In the genomic region with DNA sequence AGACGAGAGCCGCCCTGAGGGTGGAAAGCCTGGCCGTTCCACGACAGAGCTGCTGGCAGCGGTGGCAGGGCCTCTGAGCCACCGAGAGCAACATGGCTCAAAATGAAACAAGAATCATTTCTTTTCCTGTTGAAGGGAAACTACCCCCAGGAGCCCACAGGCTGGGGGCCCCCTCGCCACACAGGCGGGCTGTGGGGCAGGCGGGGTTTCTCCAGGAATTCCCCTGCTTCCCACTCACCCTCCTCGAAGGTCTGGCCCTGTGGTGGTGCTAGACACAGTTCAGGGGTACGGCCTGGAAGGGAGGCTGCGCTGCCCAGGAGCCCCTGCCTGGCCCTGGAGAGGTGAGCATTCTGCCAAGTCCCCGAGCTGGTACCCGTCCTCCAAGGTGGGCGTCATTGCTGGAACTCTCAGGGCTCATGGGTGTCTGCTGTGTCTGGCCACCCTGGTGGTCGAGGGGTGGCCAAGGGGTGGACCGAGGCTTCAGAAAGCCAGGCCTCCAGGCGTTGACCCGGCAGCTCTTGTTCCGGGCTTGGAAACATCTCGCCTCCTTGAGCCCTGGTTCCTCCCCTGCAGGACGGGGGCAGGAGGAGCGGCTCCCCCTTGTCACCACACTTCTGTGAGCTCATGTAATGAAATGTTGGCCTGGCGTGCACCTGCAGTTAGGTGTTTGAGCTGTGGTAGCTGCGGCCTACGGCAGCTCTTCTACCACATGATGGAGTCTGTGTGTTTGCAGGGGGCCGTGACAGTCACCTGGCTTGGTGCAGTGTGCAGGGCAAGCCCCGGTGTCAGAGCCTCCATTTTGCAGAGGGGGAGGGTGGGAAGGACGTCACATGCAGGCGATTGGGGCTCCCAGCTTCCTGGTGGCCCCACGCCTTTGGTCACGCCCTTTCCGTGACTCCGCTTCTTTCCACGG, we compare ENCODE assay signal across 1 cellular context.
TF ChIP-seq lines count a peak whose summit lies in the region.

No MANE protein-coding gene starts in this region.

TF ChIP-seq in GM12878, 131 proteins besides CTCF, POLR2A, EP300 and RAD21 (continued from another document and continues in another):
- TF ChIP-seq, protein P1, sequence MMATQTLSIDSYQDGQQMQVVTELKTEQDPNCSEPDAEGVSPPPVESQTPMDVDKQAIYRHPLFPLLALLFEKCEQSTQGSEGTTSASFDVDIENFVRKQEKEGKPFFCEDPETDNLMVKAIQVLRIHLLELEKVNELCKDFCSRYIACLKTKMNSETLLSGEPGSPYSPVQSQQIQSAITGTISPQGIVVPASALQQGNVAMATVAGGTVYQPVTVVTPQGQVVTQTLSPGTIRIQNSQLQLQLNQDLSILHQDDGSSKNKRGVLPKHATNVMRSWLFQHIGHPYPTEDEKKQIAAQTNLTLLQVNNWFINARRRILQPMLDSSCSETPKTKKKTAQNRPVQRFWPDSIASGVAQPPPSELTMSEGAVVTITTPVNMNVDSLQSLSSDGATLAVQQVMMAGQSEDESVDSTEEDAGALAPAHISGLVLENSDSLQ (IDR thresholded peaks at IDR 0.05) = peak; percentile 53
- TF ChIP-seq JUNB (IDR thresholded peaks at IDR 0.05) = peak; percentile 85
- TF ChIP-seq, protein P2, sequence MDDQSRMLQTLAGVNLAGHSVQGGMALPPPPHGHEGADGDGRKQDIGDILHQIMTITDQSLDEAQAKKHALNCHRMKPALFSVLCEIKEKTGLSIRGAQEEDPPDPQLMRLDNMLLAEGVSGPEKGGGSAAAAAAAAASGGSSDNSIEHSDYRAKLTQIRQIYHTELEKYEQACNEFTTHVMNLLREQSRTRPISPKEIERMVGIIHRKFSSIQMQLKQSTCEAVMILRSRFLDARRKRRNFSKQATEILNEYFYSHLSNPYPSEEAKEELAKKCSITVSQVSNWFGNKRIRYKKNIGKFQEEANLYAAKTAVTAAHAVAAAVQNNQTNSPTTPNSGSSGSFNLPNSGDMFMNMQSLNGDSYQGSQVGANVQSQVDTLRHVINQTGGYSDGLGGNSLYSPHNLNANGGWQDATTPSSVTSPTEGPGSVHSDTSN (IDR thresholded peaks at IDR 0.05; ENCODE audit: insufficient replicate concordance, low read depth, low read length) = no peak
- TF ChIP-seq BRCA1 (IDR thresholded peaks at IDR 0.05; ENCODE audit: low read depth, low read length) = no peak
- TF ChIP-seq, protein P3, sequence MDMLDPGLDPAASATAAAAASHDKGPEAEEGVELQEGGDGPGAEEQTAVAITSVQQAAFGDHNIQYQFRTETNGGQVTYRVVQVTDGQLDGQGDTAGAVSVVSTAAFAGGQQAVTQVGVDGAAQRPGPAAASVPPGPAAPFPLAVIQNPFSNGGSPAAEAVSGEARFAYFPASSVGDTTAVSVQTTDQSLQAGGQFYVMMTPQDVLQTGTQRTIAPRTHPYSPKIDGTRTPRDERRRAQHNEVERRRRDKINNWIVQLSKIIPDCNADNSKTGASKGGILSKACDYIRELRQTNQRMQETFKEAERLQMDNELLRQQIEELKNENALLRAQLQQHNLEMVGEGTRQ (IDR thresholded peaks at IDR 0.05; ENCODE audit: borderline replicate concordance, low read depth, low read length) = peak; percentile 43; the same call in 1 of the 2 replicates
- no peak for TF ChIP-seq EZH2 (IDR thresholded peaks at IDR 0.05; ENCODE audit: borderline replicate concordance, control insufficient read depth, low read depth, low read length)
- TF ChIP-seq GATAD2B (conservative IDR thresholded peaks at IDR 0.05; ENCODE audit: low read depth) = peak; percentile 83
- TF ChIP-seq SMC3 (IDR thresholded peaks at IDR 0.05; ENCODE audit: borderline replicate concordance, low read length) = peak; percentile 12; the same call in 1 of the 2 replicates
- no peak for TF ChIP-seq ZNF622 (IDR thresholded peaks at IDR 0.05)
- TF ChIP-seq NFIC (IDR thresholded peaks at IDR 0.05; ENCODE audit: low read depth, low read length) = no peak
- TF ChIP-seq BHLHE40 (IDR thresholded peaks at IDR 0.05; ENCODE audit: borderline replicate concordance in 1 of 2, low read depth in 2 of 2, low read length in 1 of 2) = peak; percentile 91 to 94
- TF ChIP-seq TCF7 (IDR thresholded peaks at IDR 0.05; ENCODE audit: borderline replicate concordance) = no peak
- peak; percentile 99 for TF ChIP-seq RELA (IDR thresholded peaks at IDR 0.05; ENCODE audit: borderline replicate concordance, partially characterized antibody)
- TF ChIP-seq ZNF207 (IDR thresholded peaks at IDR 0.05; ENCODE audit: borderline replicate concordance) = no peak; the same call in 1 of the 2 replicates
- TF ChIP-seq ZNF24 (IDR thresholded peaks at IDR 0.05) = peak; percentile 95
- no peak for TF ChIP-seq ESRRA (IDR thresholded peaks at IDR 0.05; ENCODE audit: low read length)
- peak; percentile 89 for TF ChIP-seq CHD2 (IDR thresholded peaks at IDR 0.05; ENCODE audit: borderline replicate concordance, low read depth, low read length)
- TF ChIP-seq, protein P4, sequence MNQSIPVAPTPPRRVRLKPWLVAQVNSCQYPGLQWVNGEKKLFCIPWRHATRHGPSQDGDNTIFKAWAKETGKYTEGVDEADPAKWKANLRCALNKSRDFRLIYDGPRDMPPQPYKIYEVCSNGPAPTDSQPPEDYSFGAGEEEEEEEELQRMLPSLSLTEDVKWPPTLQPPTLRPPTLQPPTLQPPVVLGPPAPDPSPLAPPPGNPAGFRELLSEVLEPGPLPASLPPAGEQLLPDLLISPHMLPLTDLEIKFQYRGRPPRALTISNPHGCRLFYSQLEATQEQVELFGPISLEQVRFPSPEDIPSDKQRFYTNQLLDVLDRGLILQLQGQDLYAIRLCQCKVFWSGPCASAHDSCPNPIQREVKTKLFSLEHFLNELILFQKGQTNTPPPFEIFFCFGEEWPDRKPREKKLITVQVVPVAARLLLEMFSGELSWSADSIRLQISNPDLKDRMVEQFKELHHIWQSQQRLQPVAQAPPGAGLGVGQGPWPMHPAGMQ (IDR thresholded peaks at IDR 0.05; ENCODE audit: borderline replicate concordance) = no peak
- no peak for TF ChIP-seq FOS (IDR thresholded peaks at IDR 0.05; ENCODE audit: borderline replicate concordance, extremely low read depth, insufficient read length)
- TF ChIP-seq ASH2L (IDR thresholded peaks at IDR 0.05; ENCODE audit: borderline replicate concordance, low read depth) = no peak
- TF ChIP-seq NFXL1 (IDR thresholded peaks at IDR 0.05; ENCODE audit: borderline replicate concordance) = no peak
- TF ChIP-seq, protein P5, sequence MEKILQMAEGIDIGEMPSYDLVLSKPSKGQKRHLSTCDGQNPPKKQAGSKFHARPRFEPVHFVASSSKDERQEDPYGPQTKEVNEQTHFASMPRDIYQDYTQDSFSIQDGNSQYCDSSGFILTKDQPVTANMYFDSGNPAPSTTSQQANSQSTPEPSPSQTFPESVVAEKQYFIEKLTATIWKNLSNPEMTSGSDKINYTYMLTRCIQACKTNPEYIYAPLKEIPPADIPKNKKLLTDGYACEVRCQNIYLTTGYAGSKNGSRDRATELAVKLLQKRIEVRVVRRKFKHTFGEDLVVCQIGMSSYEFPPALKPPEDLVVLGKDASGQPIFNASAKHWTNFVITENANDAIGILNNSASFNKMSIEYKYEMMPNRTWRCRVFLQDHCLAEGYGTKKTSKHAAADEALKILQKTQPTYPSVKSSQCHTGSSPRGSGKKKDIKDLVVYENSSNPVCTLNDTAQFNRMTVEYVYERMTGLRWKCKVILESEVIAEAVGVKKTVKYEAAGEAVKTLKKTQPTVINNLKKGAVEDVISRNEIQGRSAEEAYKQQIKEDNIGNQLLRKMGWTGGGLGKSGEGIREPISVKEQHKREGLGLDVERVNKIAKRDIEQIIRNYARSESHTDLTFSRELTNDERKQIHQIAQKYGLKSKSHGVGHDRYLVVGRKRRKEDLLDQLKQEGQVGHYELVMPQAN (conservative IDR thresholded peaks at IDR 0.05) = peak; percentile 63; the same call in 1 of the 2 replicates
- TF ChIP-seq, protein P6, sequence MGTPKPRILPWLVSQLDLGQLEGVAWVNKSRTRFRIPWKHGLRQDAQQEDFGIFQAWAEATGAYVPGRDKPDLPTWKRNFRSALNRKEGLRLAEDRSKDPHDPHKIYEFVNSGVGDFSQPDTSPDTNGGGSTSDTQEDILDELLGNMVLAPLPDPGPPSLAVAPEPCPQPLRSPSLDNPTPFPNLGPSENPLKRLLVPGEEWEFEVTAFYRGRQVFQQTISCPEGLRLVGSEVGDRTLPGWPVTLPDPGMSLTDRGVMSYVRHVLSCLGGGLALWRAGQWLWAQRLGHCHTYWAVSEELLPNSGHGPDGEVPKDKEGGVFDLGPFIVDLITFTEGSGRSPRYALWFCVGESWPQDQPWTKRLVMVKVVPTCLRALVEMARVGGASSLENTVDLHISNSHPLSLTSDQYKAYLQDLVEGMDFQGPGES (IDR thresholded peaks at IDR 0.05) = peak; percentile 14; the same call in 1 of the 2 replicates
- peak; percentile 39; the same call in 1 of the 2 replicates for TF ChIP-seq FOXK2 (IDR thresholded peaks at IDR 0.05)
- TF ChIP-seq, protein P7, sequence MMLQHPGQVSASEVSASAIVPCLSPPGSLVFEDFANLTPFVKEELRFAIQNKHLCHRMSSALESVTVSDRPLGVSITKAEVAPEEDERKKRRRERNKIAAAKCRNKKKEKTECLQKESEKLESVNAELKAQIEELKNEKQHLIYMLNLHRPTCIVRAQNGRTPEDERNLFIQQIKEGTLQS (IDR thresholded peaks at IDR 0.05; ENCODE audit: borderline replicate concordance, extremely low read depth, low read depth, low read length) = no peak
- TF ChIP-seq HCFC1 (IDR thresholded peaks at IDR 0.05; ENCODE audit: low read length) = no peak; the same call in 1 of the 2 replicates
- TF ChIP-seq, protein P8, sequence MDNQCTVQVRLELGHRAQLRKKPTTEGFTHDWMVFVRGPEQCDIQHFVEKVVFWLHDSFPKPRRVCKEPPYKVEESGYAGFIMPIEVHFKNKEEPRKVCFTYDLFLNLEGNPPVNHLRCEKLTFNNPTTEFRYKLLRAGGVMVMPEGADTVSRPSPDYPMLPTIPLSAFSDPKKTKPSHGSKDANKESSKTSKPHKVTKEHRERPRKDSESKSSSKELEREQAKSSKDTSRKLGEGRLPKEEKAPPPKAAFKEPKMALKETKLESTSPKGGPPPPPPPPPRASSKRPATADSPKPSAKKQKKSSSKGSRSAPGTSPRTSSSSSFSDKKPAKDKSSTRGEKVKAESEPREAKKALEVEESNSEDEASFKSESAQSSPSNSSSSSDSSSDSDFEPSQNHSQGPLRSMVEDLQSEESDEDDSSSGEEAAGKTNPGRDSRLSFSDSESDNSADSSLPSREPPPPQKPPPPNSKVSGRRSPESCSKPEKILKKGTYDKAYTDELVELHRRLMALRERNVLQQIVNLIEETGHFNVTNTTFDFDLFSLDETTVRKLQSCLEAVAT (IDR thresholded peaks at IDR 0.05) = peak; percentile 82; the same call in 1 of the 2 replicates
- TF ChIP-seq STAT3 (IDR thresholded peaks at IDR 0.05; ENCODE audit: low read depth, low read length) = peak; percentile 73; the same call in 1 of the 2 replicates
- peak; percentile 86 for TF ChIP-seq SP1 (IDR thresholded peaks at IDR 0.05; ENCODE audit: low read depth, low read length)
- TF ChIP-seq, protein P9, sequence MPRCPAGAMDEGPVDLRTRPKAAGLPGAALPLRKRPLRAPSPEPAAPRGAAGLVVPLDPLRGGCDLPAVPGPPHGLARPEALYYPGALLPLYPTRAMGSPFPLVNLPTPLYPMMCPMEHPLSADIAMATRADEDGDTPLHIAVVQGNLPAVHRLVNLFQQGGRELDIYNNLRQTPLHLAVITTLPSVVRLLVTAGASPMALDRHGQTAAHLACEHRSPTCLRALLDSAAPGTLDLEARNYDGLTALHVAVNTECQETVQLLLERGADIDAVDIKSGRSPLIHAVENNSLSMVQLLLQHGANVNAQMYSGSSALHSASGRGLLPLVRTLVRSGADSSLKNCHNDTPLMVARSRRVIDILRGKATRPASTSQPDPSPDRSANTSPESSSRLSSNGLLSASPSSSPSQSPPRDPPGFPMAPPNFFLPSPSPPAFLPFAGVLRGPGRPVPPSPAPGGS (IDR thresholded peaks at IDR 0.05; ENCODE audit: borderline replicate concordance, insufficient read depth, low read depth, low read length, poor library complexity, severe bottlenecking) = peak; percentile 97
- TF ChIP-seq CHD4 (IDR thresholded peaks at IDR 0.05) = no peak
- no peak for TF ChIP-seq KDM1A (IDR thresholded peaks at IDR 0.05; ENCODE audit: borderline replicate concordance)
- no peak for TF ChIP-seq SIX5 (IDR thresholded peaks at IDR 0.05; ENCODE audit: low read depth, low read length, severe bottlenecking)
- TF ChIP-seq, protein P10, sequence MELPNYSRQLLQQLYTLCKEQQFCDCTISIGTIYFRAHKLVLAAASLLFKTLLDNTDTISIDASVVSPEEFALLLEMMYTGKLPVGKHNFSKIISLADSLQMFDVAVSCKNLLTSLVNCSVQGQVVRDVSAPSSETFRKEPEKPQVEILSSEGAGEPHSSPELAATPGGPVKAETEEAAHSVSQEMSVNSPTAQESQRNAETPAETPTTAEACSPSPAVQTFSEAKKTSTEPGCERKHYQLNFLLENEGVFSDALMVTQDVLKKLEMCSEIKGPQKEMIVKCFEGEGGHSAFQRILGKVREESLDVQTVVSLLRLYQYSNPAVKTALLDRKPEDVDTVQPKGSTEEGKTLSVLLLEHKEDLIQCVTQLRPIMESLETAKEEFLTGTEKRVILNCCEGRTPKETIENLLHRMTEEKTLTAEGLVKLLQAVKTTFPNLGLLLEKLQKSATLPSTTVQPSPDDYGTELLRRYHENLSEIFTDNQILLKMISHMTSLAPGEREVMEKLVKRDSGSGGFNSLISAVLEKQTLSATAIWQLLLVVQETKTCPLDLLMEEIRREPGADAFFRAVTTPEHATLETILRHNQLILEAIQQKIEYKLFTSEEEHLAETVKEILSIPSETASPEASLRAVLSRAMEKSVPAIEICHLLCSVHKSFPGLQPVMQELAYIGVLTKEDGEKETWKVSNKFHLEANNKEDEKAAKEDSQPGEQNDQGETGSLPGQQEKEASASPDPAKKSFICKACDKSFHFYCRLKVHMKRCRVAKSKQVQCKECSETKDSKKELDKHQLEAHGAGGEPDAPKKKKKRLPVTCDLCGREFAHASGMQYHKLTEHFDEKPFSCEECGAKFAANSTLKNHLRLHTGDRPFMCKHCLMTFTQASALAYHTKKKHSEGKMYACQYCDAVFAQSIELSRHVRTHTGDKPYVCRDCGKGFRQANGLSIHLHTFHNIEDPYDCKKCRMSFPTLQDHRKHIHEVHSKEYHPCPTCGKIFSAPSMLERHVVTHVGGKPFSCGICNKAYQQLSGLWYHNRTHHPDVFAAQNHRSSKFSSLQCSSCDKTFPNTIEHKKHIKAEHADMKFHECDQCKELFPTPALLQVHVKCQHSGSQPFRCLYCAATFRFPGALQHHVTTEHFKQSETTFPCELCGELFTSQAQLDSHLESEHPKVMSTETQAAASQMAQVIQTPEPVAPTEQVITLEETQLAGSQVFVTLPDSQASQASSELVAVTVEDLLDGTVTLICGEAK (IDR thresholded peaks at IDR 0.05; ENCODE audit: borderline replicate concordance) = peak; percentile 21; the same call in 1 of the 2 replicates
- peak; percentile 91 for TF ChIP-seq POLR2AphosphoS5 (IDR thresholded peaks at IDR 0.05; ENCODE audit: low read length)
- TF ChIP-seq, protein P11, sequence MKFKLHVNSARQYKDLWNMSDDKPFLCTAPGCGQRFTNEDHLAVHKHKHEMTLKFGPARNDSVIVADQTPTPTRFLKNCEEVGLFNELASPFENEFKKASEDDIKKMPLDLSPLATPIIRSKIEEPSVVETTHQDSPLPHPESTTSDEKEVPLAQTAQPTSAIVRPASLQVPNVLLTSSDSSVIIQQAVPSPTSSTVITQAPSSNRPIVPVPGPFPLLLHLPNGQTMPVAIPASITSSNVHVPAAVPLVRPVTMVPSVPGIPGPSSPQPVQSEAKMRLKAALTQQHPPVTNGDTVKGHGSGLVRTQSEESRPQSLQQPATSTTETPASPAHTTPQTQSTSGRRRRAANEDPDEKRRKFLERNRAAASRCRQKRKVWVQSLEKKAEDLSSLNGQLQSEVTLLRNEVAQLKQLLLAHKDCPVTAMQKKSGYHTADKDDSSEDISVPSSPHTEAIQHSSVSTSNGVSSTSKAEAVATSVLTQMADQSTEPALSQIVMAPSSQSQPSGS (IDR thresholded peaks at IDR 0.05; ENCODE audit: low read length) = no peak
- TF ChIP-seq PAX8 (IDR thresholded peaks at IDR 0.05) = no peak
- peak in 1 of 2 experiments; percentile 14; a peak in 1 of 4 replicates for TF ChIP-seq SRF (IDR thresholded peaks at IDR 0.05; ENCODE audit: low read depth in 2 of 2, low read length in 2 of 2)
- TF ChIP-seq POLR2AphosphoS2 (IDR thresholded peaks at IDR 0.05; ENCODE audit: low read depth, low read length) = 0 out of 2 replicates have a peak, but pooled peaks have one; percentile 20
